ENCODE assay signal across 21 cellular contexts in the genomic region with DNA sequence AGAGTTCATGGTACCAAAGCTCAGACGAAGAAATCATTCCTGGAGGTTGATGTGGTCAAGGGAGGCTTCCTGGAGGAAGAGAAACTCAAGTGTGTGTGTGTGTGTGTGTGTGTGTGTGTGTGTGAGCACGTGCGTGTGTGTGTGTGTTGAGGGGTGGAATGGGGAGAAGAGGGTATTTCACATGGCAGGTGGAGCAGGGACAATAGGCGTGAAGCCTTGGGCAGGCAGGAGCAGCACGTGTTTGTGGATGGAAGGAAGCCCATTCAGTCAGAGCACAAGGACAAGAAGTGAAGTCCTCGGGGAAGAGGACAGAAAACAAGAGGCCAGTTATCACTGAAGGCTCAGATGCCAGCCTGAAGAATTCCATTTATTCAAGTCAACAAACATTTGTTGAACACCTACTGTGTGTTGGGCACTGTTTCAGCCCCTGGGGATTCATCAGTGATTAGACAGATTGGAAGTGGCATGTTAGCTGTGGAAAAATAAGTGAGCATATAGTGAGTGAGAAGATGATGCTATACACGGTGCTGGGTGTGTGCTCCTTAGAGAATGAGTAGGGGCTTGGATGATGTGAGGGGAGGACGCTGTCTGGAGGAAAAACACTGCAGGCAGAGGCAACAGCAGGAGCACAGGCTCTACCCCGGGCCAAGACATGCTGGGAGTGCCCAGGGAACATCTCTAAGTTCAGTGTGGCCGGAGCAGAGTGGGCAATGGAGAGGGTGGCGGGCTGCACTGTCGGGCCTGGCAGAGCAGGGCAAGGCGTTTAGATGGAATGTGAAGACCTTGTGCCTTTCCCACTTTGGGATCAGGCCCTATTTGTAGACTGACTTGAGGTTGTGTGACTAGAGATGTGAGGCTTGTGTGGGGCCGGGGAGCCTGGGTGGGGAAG.
"Had no signal": no experiment of that assay in that cellular context is flagged by ENCODE, and none has a peak within 500 bp of the region (broad histone marks: within the 10 kb centered on the region; RNA-seq: fewer than 3 reads in every experiment).

No MANE protein-coding gene starts in this region.

- DNase-seq: activated B cell treated with CpG ODN at 0.5 μM for 24 hours; activated CD4-positive, alpha-beta T cell treated with anti-CD3 and anti-CD28 coated beads for 36 hours; activated CD4-positive, alpha-beta T cell treated with anti-CD3 and anti-CD28 coated beads, Interleukin-2, amount 50 U/mL, for 48 hours; activated effector memory CD4-positive, alpha-beta T cell treated with anti-CD3 and anti-CD28 coated beads, Interleukin-2, amount 50 U/mL, for 16 hours; activated naive CD4-positive, alpha-beta T cell treated with anti-CD3 and anti-CD28 coated beads, Interleukin-2, amount 10 ng/mL, durations not matched to agents 7 days and 5 days; activated T-cell treated with anti-CD3 and anti-CD28 coated beads, Interleukin-2, amount 50 U/mL, for 72 hours; amygdala; effector CD8-positive, alpha-beta T cell; foreskin melanocyte; immature natural killer cell; kidney glomerular epithelial cell; left lung; naive thymus-derived CD8-positive, alpha-beta T cell; pancreas; stimulated activated CD4-positive, alpha-beta T cell treated with anti-CD3 and anti-CD28 coated beads, Interleukin-4, amount 100 ng/mL, for 1 hour; stimulated activated naive CD4-positive, alpha-beta T cell; upper lobe of right lung had no signal

- H3K4me3 Mint-ChIP-seq: activated B cell treated with CpG ODN at 0.5 μM for 24 hours; activated CD4-positive, alpha-beta T cell treated with anti-CD3 and anti-CD28 coated beads for 36 hours; activated naive CD4-positive, alpha-beta T cell treated with anti-CD3 and anti-CD28 coated beads, Interleukin-2, amount 10 ng/mL, durations not matched to agents 7 days and 5 days; activated T-cell treated with anti-CD3 and anti-CD28 coated beads, Interleukin-2, amount 50 U/mL, for 72 hours; dendritic cell treated with granulocyte-macrophage colony-stimulating factor and Interleukin-4, amounts not matched to agents 40 ng/mL and 50 ng/mL, for 4 days; immature natural killer cell; naive thymus-derived CD8-positive, alpha-beta T cell; T-helper 1 cell treated with Interleukin-12 subunit alpha and Interleukin-12 subunit beta and Interleukin-4 antibody, amounts not matched to agents 30 μg/mL and 1 μg/mL, for 36 hours had no signal

- H3K27me3 Mint-ChIP-seq: activated naive CD4-positive, alpha-beta T cell treated with anti-CD3 and anti-CD28 coated beads, Interleukin-2, amount 10 ng/mL, durations not matched to agents 7 days and 5 days had no signal

- H2AFZ ChIP-seq: hepatocyte had no signal

- H3K9me3 ChIP-seq: left lung, pancreas, upper lobe of right lung had no signal

- H3K36me3 Mint-ChIP-seq: activated naive CD4-positive, alpha-beta T cell treated with anti-CD3 and anti-CD28 coated beads, Interleukin-2, amount 10 ng/mL, durations not matched to agents 7 days and 5 days; immature natural killer cell; naive thymus-derived CD8-positive, alpha-beta T cell had no signal

- H3K27me3 ChIP-seq: hepatocyte, pancreas had no signal

- H3K9me3 Mint-ChIP-seq: activated B cell treated with CpG ODN at 0.5 μM for 24 hours; dendritic cell treated with granulocyte-macrophage colony-stimulating factor and Interleukin-4, amounts not matched to agents 40 ng/mL and 50 ng/mL, for 4 days; T-helper 1 cell treated with Interleukin-12 subunit alpha and Interleukin-12 subunit beta and Interleukin-4 antibody, amounts not matched to agents 30 μg/mL and 1 μg/mL, for 36 hours had no signal

- H3K27ac Mint-ChIP-seq: activated B cell treated with CpG ODN at 0.5 μM for 24 hours; activated CD4-positive, alpha-beta T cell treated with anti-CD3 and anti-CD28 coated beads for 36 hours; activated naive CD4-positive, alpha-beta T cell treated with anti-CD3 and anti-CD28 coated beads, Interleukin-2, amount 10 ng/mL, durations not matched to agents 7 days and 5 days; activated T-cell treated with anti-CD3 and anti-CD28 coated beads, Interleukin-2, amount 50 U/mL, for 72 hours; dendritic cell treated with granulocyte-macrophage colony-stimulating factor and Interleukin-4, amounts not matched to agents 40 ng/mL and 50 ng/mL, for 4 days; immature natural killer cell; T-helper 1 cell treated with Interleukin-12 subunit alpha and Interleukin-12 subunit beta and Interleukin-4 antibody, amounts not matched to agents 30 μg/mL and 1 μg/mL, for 36 hours had no signal

- H3K36me3 ChIP-seq: left lung, pancreas, upper lobe of right lung had no signal

- H3K4me1 Mint-ChIP-seq: activated B cell treated with CpG ODN at 0.5 μM for 24 hours; activated CD4-positive, alpha-beta T cell treated with anti-CD3 and anti-CD28 coated beads for 36 hours; activated naive CD4-positive, alpha-beta T cell treated with anti-CD3 and anti-CD28 coated beads, Interleukin-2, amount 10 ng/mL, durations not matched to agents 7 days and 5 days; immature natural killer cell; naive thymus-derived CD8-positive, alpha-beta T cell had no signal

- ATAC-seq: activated CD4-positive, alpha-beta T cell treated with anti-CD3 and anti-CD28 coated beads for 36 hours; activated T-cell treated with anti-CD3 and anti-CD28 coated beads, Interleukin-2, amount 50 U/mL, for 72 hours; left lung; naive thymus-derived CD8-positive, alpha-beta T cell; pancreas; sciatic nerve; upper lobe of right lung had no signal

- H3K4me1 ChIP-seq: left lung, pancreas, upper lobe of right lung had no signal

- H3K4me3 ChIP-seq: hepatocyte, left lung, pancreas, upper lobe of right lung had no signal

- H3K4me2 ChIP-seq: hepatocyte had no signal

- H3K79me2 ChIP-seq: hepatocyte had no signal

- H3K27ac ChIP-seq: hepatocyte, left lung, pancreas, upper lobe of right lung had no signal
